ENCODE assay signal across 24 cellular contexts in genomic region chr14:100388137-100389050, GRCh38. TPM values are rescaled to one million over a fixed set of nuclear protein-coding genes. Genes with fewer than 3 reads are reported as not detected.
A peak's percentile ranks its signal among the peaks of the same experiment; 100 is the strongest.
DNase-seq lines count a peak whose midpoint lies in the region; ATAC-seq and TF ChIP-seq lines count a peak whose summit lies in the region.
"Had no signal": no experiment of that assay in that cellular context is flagged by ENCODE, and none has a peak within 500 bp of the region (broad histone marks: within the 10 kb centered on the region; RNA-seq: fewer than 3 reads in every experiment).

No MANE protein-coding gene starts in this region.

- peak overlapping the region; percentile 70 for H3K4me2 ChIP-seq in PC-3 (ENCODE audit: low read length)

- no peak for TF ChIP-seq CTCF in PC-3 (conservative IDR thresholded peaks at IDR 0.05; ENCODE audit: low read depth, low read length)
- no peak for TF ChIP-seq CTCF in endothelial cell (IDR thresholded peaks at IDR 0.05; ENCODE audit: unreplicated experiment)
- no peak for TF ChIP-seq CTCF in nephron (IDR thresholded peaks at IDR 0.05; ENCODE audit: unreplicated experiment in 3 of 3)
- no peak for TF ChIP-seq CTCF in dorsolateral prefrontal cortex (IDR thresholded peaks at IDR 0.05 in 54 of 56, conservative IDR thresholded peaks at IDR 0.05 in 2 of 56; ENCODE audit: low read depth in 1 of 56, partially characterized antibody in 56 of 56)

- H3K4me3 ChIP-seq in PC-3 (ENCODE audit: low read length): peak overlapping the region; percentile 43
- no peak overlapping the region for H3K4me3 ChIP-seq in dorsolateral prefrontal cortex
- no peak overlapping the region for H3K4me3 ChIP-seq in MG63
- H3K4me3 ChIP-seq: body of pancreas, gastroesophageal sphincter, pancreas, tibial artery had no signal

- H3F3A ChIP-seq in PC-3 (ENCODE audit: low read length, unreplicated experiment): no peaks in the 10 kb centered on the region

- no peaks in the 10 kb centered on the region for H4K20me1 ChIP-seq in PC-3 (ENCODE audit: low read length)

- POLR2A ChIA-PET in PC-3 (lab: Charles Lee; ENCODE audit: unreplicated experiment): interaction anchor here (0.6 to 0.7 kb wide), 2 partner anchors 33 to 223 kb away, joined by 3 to 4 read pairs; no protein-coding TSS in a partner anchor

- H3K27ac ChIP-seq in PC-3 (ENCODE audit: low read length) (peak overlapping the region; percentile 8; the same call in 1 of the 2 replicates), dorsolateral prefrontal cortex (peak overlapping the region in 2 of 59 donors; percentile 31 to 38)
- H3K27ac ChIP-seq: gastroesophageal sphincter, tibial artery had no signal

- H3K9me3 Mint-ChIP-seq in endothelial cell (ENCODE audit: unreplicated experiment) (no peaks in the 10 kb centered on the region), nephron (no peaks in the 10 kb centered on the region)
- H3K9me3 Mint-ChIP-seq: activated B cell treated with CpG ODN at 0.5 μM for 24 hours; activated naive CD4-positive, alpha-beta T cell treated with anti-CD3 and anti-CD28 coated beads, Interleukin-2, amount 50 U/mL, for 72 hours; activated T-cell treated with anti-CD3 and anti-CD28 coated beads, Interleukin-2, amount 50 U/mL, for 72 hours; HFFc6; T-helper 2 cell treated with Interferon-gamma antibody and Interleukin-4, amounts not matched to agents 5 μg/mL and 100 μg/mL, for 36 hours had no signal

- BruUV-seq in PC-3 (replicated peaks; lab: Mats Ljungman, UMichigan): no TSS peak

- H3K36me3 ChIP-seq in PC-3 (ENCODE audit: low read depth, low read length) (no peaks in the 10 kb centered on the region), MG63 (no peaks in the 10 kb centered on the region)
- H3K36me3 ChIP-seq: pancreas had no signal

- no peaks in the 10 kb centered on the region for H3K27me3 ChIP-seq in PC-3 (ENCODE audit: low read length)
- H3K27me3 ChIP-seq in dorsolateral prefrontal cortex: no peaks in the 10 kb centered on the region
- H3K27me3 ChIP-seq in MG63: no peaks in the 10 kb centered on the region
- H3K27me3 ChIP-seq: body of pancreas, gastroesophageal sphincter, pancreas, tibial artery had no signal

- no peaks in the 10 kb centered on the region for H3K27me3 Mint-ChIP-seq in endothelial cell (ENCODE audit: unreplicated experiment)
- H3K27me3 Mint-ChIP-seq in nephron (ENCODE audit: low read depth): no peaks in the 10 kb centered on the region
- H3K27me3 Mint-ChIP-seq: activated B cell treated with CpG ODN at 0.5 μM for 24 hours had no signal

- H3K9me3 ChIP-seq in PC-3 (ENCODE audit: low read length) (no peaks in the 10 kb centered on the region), MG63 (no peaks in the 10 kb centered on the region)
- H3K9me3 ChIP-seq: body of pancreas, gastroesophageal sphincter, pancreas, tibial artery had no signal

- no peaks in the 10 kb centered on the region for H3K9me2 ChIP-seq in PC-3 (replicated peaks; ENCODE audit: low read length)

- peaks cover 31% of the 10 kb centered on the region for H3K4me1 Mint-ChIP-seq in endothelial cell (ENCODE audit: unreplicated experiment)
- peaks cover 79% of the 10 kb centered on the region for H3K4me1 Mint-ChIP-seq in nephron
- H3K4me1 Mint-ChIP-seq: activated B cell treated with CpG ODN at 0.5 μM for 24 hours had no signal

- no peaks in the 10 kb centered on the region for H3K36me3 Mint-ChIP-seq in endothelial cell (ENCODE audit: low read depth, unreplicated experiment)
- H3K36me3 Mint-ChIP-seq in nephron (ENCODE audit: low read depth): no peaks in the 10 kb centered on the region
- H3K36me3 Mint-ChIP-seq: activated naive CD4-positive, alpha-beta T cell treated with anti-CD3 and anti-CD28 coated beads, Interleukin-2, amount 50 U/mL, for 72 hours had no signal

- ATAC-seq in PC-3: peak; percentile 61
- ATAC-seq: activated naive CD4-positive, alpha-beta T cell treated with anti-CD3 and anti-CD28 coated beads, Interleukin-2, amount 50 U/mL, for 72 hours; activated T-cell treated with anti-CD3 and anti-CD28 coated beads, Interleukin-2, amount 50 U/mL, for 72 hours; gastroesophageal sphincter had no signal

- H3K4me3 Mint-ChIP-seq in endothelial cell (ENCODE audit: unreplicated experiment) (peak overlapping the region; percentile 1), nephron (peak overlapping the region in 1 of 3 experiments; percentile 15)
- H3K4me3 Mint-ChIP-seq: activated B cell treated with CpG ODN at 0.5 μM for 24 hours; activated T-cell treated with anti-CD3 and anti-CD28 coated beads, Interleukin-2, amount 50 U/mL, for 72 hours; HFFc6; T-helper 2 cell treated with Interferon-gamma antibody and Interleukin-4, amounts not matched to agents 5 μg/mL and 100 μg/mL, for 36 hours had no signal

- peak; percentile 39 for DNase-seq in DMS79 (lab: John Stamatoyannopoulos, UW)
- peak; percentile 50 for DNase-seq in PC-3
- DNase-seq in endothelial cell (ENCODE audit: low spot score): no peak
- no peak for DNase-seq in dorsolateral prefrontal cortex
- no peak for DNase-seq in ecto neural progenitor cell (ENCODE audit: low spot score)
- no peak for DNase-seq in NCI-H2029 (lab: John Stamatoyannopoulos, UW)
- no peak for DNase-seq in MG63
- DNase-seq: activated B cell treated with CpG ODN at 0.5 μM for 24 hours; activated CD8-positive, alpha-beta memory T cell treated with anti-CD3 and anti-CD28 coated beads for 24 hours; activated T-cell treated with anti-CD3 and anti-CD28 coated beads, Interleukin-2, amount 50 U/mL, for 72 hours; cortex of kidney; HFFc6; Karpas-422; NCI-H1092 treated with DMSO at 0.1 percent for 48 hours; NCI-H2171; stimulated activated CD4-positive, alpha-beta T cell treated with anti-CD3 and anti-CD28 coated beads, Interleukin-1b, Interleukin-23, amount 100 ng/mL, for 48 hours; stimulated activated naive CD4-positive, alpha-beta T cell treated with Interleukin-2 at 50 U/mL for 16 hours; tibial artery had no signal

- peaks cover 37% of the 10 kb centered on the region for H3K4me1 ChIP-seq in PC-3 (ENCODE audit: insufficient read depth, low read length)

- no peak overlapping the region for H3K9ac ChIP-seq in PC-3 (ENCODE audit: low read length)

- H2AFZ ChIP-seq in PC-3 (ENCODE audit: low read length): peak overlapping the region; percentile 56

- intact Hi-C loops in PC-3 (cut with micrococcal nuclease) (loop anchor here (10.0 kb wide), 1 partner anchor 1276 kb away; no protein-coding TSS in a partner anchor), dorsolateral prefrontal cortex (cut with DNase I) (loop anchor here in 1 of 2 donors (10.0 kb wide), 1 partner anchor 256 kb away; no protein-coding TSS in a partner anchor)

- CTCF ChIA-PET in PC-3 (lab: Charles Lee): interaction anchor here (0.7 to 2.1 kb wide), 5 partner anchors 11 to 258 kb away, joined by 3 to 12 read pairs (median 6); no protein-coding TSS in a partner anchor

- peaks cover 15% of the 10 kb centered on the region; the same call in 1 of the 2 replicates for H3K79me2 ChIP-seq in PC-3 (ENCODE audit: low read length)

- no peak overlapping the region for H3K27ac Mint-ChIP-seq in endothelial cell (ENCODE audit: unreplicated experiment)
- H3K27ac Mint-ChIP-seq in nephron: peak overlapping the region; percentile 17 to 92 (median 87)
- H3K27ac Mint-ChIP-seq: activated B cell treated with CpG ODN at 0.5 μM for 24 hours; activated naive CD4-positive, alpha-beta T cell treated with anti-CD3 and anti-CD28 coated beads, Interleukin-2, amount 50 U/mL, for 72 hours; activated T-cell treated with anti-CD3 and anti-CD28 coated beads, Interleukin-2, amount 50 U/mL, for 72 hours; HFFc6; T-helper 2 cell treated with Interferon-gamma antibody and Interleukin-4, amounts not matched to agents 5 μg/mL and 100 μg/mL, for 36 hours had no signal

RNA-seq across cellular contexts. Expression of gene WDR25, which starts 12.1 kb away (rescaled TPM):
- total RNA-seq in PC-3 (2014; rRNA removed) (8.3 and 13.0 TPM in 2 replicates), endothelial cell (ENCODE audit: unreplicated experiment) (14.2 TPM), dorsolateral prefrontal cortex (10 to 100 TPM in 107 of 120 experiments, 1 to 10 TPM in 13; 7.7 to 18.9 (median 12.5) TPM)
- total RNA-seq in MG63 (2014; rRNA removed; shearing (Covaris generic); ENCODE audit: low replicate concordance): 20.7 and 40.0 TPM in 2 replicates

Comparison
In these comparisons a context has a peak if more than half of its experiments do, and no peak if none do; other contexts are left out.
1. DNase-seq: peak in DMS79 (single experiment) and PC-3 (single experiment); none in endothelial cell (single experiment), dorsolateral prefrontal cortex (0 of 10), ecto neural progenitor cell (single experiment), NCI-H2029 (single experiment) and MG63 (single experiment).